In genomic region chr10:78774614-78774998, GRCh38 we compare ENCODE assay signal across 1 cellular context.
TF ChIP-seq lines count a peak whose summit lies in the region.

No MANE protein-coding gene starts in this region.

TF ChIP-seq in H1, 55 proteins besides CTCF, POLR2A, EP300 and RAD21 (continued from another document):
- no peak for TF ChIP-seq ATF2 (IDR thresholded peaks at IDR 0.05; ENCODE audit: low read length)
- TF ChIP-seq ASH2L (IDR thresholded peaks at IDR 0.05; ENCODE audit: low read length), result no peak
- TF ChIP-seq KDM4A (IDR thresholded peaks at IDR 0.05; ENCODE audit: low read depth, low read length, severe bottlenecking), result no peak
